In the genomic region with DNA sequence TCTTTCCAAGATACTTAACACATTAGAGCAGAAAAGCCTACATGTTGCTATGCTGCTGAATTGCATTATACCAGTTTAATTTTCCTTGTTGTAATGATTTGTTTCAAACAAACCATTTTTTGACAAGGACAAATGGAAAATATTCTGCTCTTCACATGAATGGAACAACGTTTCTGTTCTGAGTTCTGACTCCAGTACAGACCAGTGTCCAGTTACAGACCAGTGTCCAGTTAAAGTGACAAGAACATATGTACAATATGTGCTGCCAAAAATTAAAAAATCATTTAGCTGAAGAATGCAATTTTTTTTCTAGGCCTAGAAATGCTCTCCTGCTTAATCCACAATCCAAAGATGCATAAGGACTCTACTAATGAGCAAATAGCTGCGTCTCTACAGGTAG, we compare ENCODE assay signal across 16 cellular contexts.
"Had no signal": no experiment of that assay in that cellular context is flagged by ENCODE, and none has a peak within 500 bp of the region (broad histone marks: within the 10 kb centered on the region; RNA-seq: fewer than 3 reads in every experiment).

No MANE protein-coding gene starts in this region.

- ATAC-seq: left lobe of liver; lower lobe of right lung; naive thymus-derived CD4-positive, alpha-beta T cell; stimulated activated effector memory CD8-positive, alpha-beta T cell treated with anti-CD3 and anti-CD28 coated beads, Interleukin-12 subunit alpha, Interleukin-12 subunit beta, amount 100 ng/mL, for 72 hours; stimulated activated naive CD8-positive, alpha-beta T cell treated with anti-CD3 and anti-CD28 coated beads, Interleukin-15, Interleukin-2, amounts not matched to agents 100 U/mL and 50 U/mL, for 24 hours had no signal

- H3K4me3 ChIP-seq: dorsolateral prefrontal cortex, lower lobe of right lung, testis, tibial nerve had no signal

- H3K36me3 ChIP-seq: lower lobe of right lung, neutrophil, tibial nerve had no signal

- H3K27ac ChIP-seq: dorsolateral prefrontal cortex, lower lobe of right lung, neutrophil, testis had no signal

- DNase-seq: cortex of kidney; dorsolateral prefrontal cortex; effector CD8-positive, alpha-beta T cell; hippocampal formation; kidney glomerular epithelial cell; lower lobe of right lung; naive thymus-derived CD4-positive, alpha-beta T cell; posterior cingulate gyrus; stimulated activated CD4-positive, alpha-beta T cell treated with anti-CD3 and anti-CD28 coated beads, Interleukin-4, amount 100 ng/mL, for 1 hour; stimulated activated CD8-positive, alpha-beta memory T cell treated with anti-CD3 and anti-CD28 coated beads, Interleukin-4, amount 100 ng/mL, for 48 hours; stimulated activated naive CD8-positive, alpha-beta T cell treated with anti-CD3 and anti-CD28 coated beads, Interleukin-15, Interleukin-2, amounts not matched to agents 100 U/mL and 50 U/mL, for 24 hours; testis had no signal

- H3K9me3 ChIP-seq: lower lobe of right lung, neutrophil, testis, tibial nerve had no signal

- H3K27me3 ChIP-seq: neutrophil, testis, tibial nerve had no signal

- H3K4me1 ChIP-seq: testis had no signal
